ENCODE assay signal across 9 cellular contexts in genomic region chr5:59380350-59380951, GRCh38.
DNase-seq lines count a peak whose midpoint lies in the region; FAIRE-seq and TF ChIP-seq lines count a peak whose summit lies in the region.
"Had no signal": no experiment of that assay in that cellular context is flagged by ENCODE, and none has a peak within 500 bp of the region (broad histone marks: within the 10 kb centered on the region; RNA-seq: fewer than 3 reads in every experiment).

No MANE protein-coding gene starts in this region.

- TF ChIP-seq POLR2A in H54 (IDR thresholded peaks at IDR 0.05; ENCODE audit: low read depth, low read length) = no peak

- peaks cover 26% of the 10 kb centered on the region for H3K36me3 Mint-ChIP-seq in mesothelial cell of epicardium

- H4K20me1 ChIP-seq in Karpas-422 (ENCODE audit: insufficient read depth, low read depth, low read length) = no peaks in the 10 kb centered on the region

- H3K9me3 ChIP-seq in Karpas-422 (ENCODE audit: low read length) = no peaks in the 10 kb centered on the region

- peak; percentile 71 for TF ChIP-seq CTCF in RWPE1 (conservative IDR thresholded peaks at IDR 0.05; ENCODE audit: low read depth)
- TF ChIP-seq CTCF in mesothelial cell of epicardium (IDR thresholded peaks at IDR 0.05; ENCODE audit: unreplicated experiment) = peak; percentile 60

- H3K27me3 ChIP-seq in ACC112 (ENCODE audit: insufficient read depth, low read length) (no peaks in the 10 kb centered on the region), Karpas-422 (ENCODE audit: low read length) (no peaks in the 10 kb centered on the region)

- no peaks in the 10 kb centered on the region for H3K9me2 ChIP-seq in Karpas-422 (replicated peaks; ENCODE audit: insufficient read depth, low read length)

- peaks cover 21% of the 10 kb centered on the region for H3K4me1 Mint-ChIP-seq in mesothelial cell of epicardium

- H3K27ac Mint-ChIP-seq in mesothelial cell of epicardium = peak overlapping the region; percentile 58

- no peak overlapping the region for H3K9ac ChIP-seq in Karpas-422 (ENCODE audit: low read length)

- no peak overlapping the region for H3K4me3 Mint-ChIP-seq in mesothelial cell of epicardium

- H3K27ac ChIP-seq in ACC112 (ENCODE audit: low read depth, low read length) (no peak overlapping the region), Karpas-422 (ENCODE audit: low read length) (no peak overlapping the region), RWPE1 (no peak overlapping the region)
- H3K27ac ChIP-seq: skin epidermis had no signal

- 0 out of 2 replicates have a peak overlapping the region, but pooled peaks have one; percentile 37 for H3K4me3 ChIP-seq in ACC112 (ENCODE audit: low read depth, low read length)
- no peak overlapping the region for H3K4me3 ChIP-seq in Karpas-422 (ENCODE audit: low read length)
- H3K4me3 ChIP-seq: skin epidermis had no signal

- H2AFZ ChIP-seq in ACC112 (ENCODE audit: low read length, unreplicated experiment) (peak overlapping the region; percentile 80), Karpas-422 (ENCODE audit: low read length) (no peak overlapping the region)

- H3K36me3 ChIP-seq in ACC112 (ENCODE audit: insufficient read depth, low read length) (no peaks in the 10 kb centered on the region), Karpas-422 (ENCODE audit: insufficient read depth, low read length) (no peaks in the 10 kb centered on the region)

- H3K9me3 Mint-ChIP-seq in mesothelial cell of epicardium = peaks cover 25% of the 10 kb centered on the region

- POLR2A ChIA-PET in RWPE1 (lab: Yijun Ruan, JAX; ENCODE audit: low non-redundant PET) = interaction anchor here (0.6 kb wide), 1 partner anchor 192 kb away, joined by 3 read pairs; no protein-coding TSS in a partner anchor

- FAIRE-seq in H54 (lab: Jason Lieb, UNC) = peak; percentile 91

- CTCF ChIA-PET in RWPE1 (lab: Yijun Ruan, JAX) = interaction anchor here (0.6 to 3.5 kb wide), 21 partner anchors 8 to 788 kb away, joined by 3 to 78 read pairs (median 5); no protein-coding TSS in a partner anchor

- H3K27me3 Mint-ChIP-seq in mesothelial cell of epicardium (ENCODE audit: low read depth) = no peaks in the 10 kb centered on the region

- H3K4me2 ChIP-seq in Karpas-422 (ENCODE audit: low read depth, low read length, poor library complexity, severe bottlenecking) = no peak overlapping the region

- H3K79me2 ChIP-seq in ACC112 (ENCODE audit: control insufficient read depth, insufficient read depth, low read length, unreplicated experiment) (no peaks in the 10 kb centered on the region), Karpas-422 (ENCODE audit: low read length) (no peaks in the 10 kb centered on the region)

- H3K4me1 ChIP-seq in ACC112 (ENCODE audit: control insufficient read depth, insufficient read depth, low read length, unreplicated experiment) (peaks cover 4% of the 10 kb centered on the region), Karpas-422 (ENCODE audit: low read length) (no peaks in the 10 kb centered on the region)

- DNase-seq in GM04504 (ENCODE audit: low read depth) (peak; percentile 26), H54 (ENCODE audit: insufficient read length, low spot score) (no peak), Karpas-422 (peak; percentile 73), RWPE1 (ENCODE audit: low spot score) (peak; percentile 42), dermis microvascular lymphatic vessel endothelial cell (ENCODE audit: low read depth in 2 of 2) (peak; percentile 50 to 74), mesothelial cell of epicardium (ENCODE audit: low spot score in 2 of 2, unreplicated experiment in 2 of 2) (no peak), activated gamma-delta T cell treated with Interleukin-2 at 50 U/mL for 16 hours (no peak)

Comparison
In these comparisons a context has a peak if more than half of its experiments do, and no peak if none do; other contexts are left out.
1. DNase-seq: peak in GM04504 (single experiment), Karpas-422 (single experiment), RWPE1 (single experiment) and dermis microvascular lymphatic vessel endothelial cell (2 of 2); none in H54 (single experiment), mesothelial cell of epicardium (0 of 2) and activated gamma-delta T cell treated with Interleukin-2 at 50 U/mL for 16 hours (single experiment).